ENCODE assay signal across 21 cellular contexts in genomic region chr10:124349231-124349992, GRCh38.
DNase-seq lines count a peak whose midpoint lies in the region; ATAC-seq, FAIRE-seq and TF ChIP-seq lines count a peak whose summit lies in the region.
"Had no signal": no experiment of that assay in that cellular context is flagged by ENCODE, and none has a peak within 500 bp of the region (broad histone marks: within the 10 kb centered on the region; RNA-seq: fewer than 3 reads in every experiment).

No MANE protein-coding gene starts in this region.

- H3K27me3 ChIP-seq in BLaER1 (no peaks in the 10 kb centered on the region), H9 (ENCODE audit: insufficient read depth, low read length) (no peaks in the 10 kb centered on the region), H1 (replicated peaks in 1 of 4; ENCODE audit: control insufficient read depth in 3 of 4, extremely low read depth in 1 of 4, insufficient read depth in 3 of 4, low read length in 3 of 4) (no peaks in the 10 kb centered on the region), neuronal stem cell (ENCODE audit: control insufficient read depth in 3 of 3, insufficient read depth in 3 of 3, low read depth in 1 of 3, low read length in 3 of 3) (peaks cover 0 to 29% (median 0%) of the 10 kb centered on the region in 3 experiments), psoas muscle (ENCODE audit: insufficient read depth in 3 of 3, low read length in 2 of 3) (peaks cover 0 to 15% (median 0%) of the 10 kb centered on the region in 3 donors)

- H3K18ac ChIP-seq in H9 (ENCODE audit: insufficient read length, low read depth, low read length) (no peak overlapping the region), H1 (ENCODE audit: extremely low read depth, low read length) (peak overlapping the region; percentile 19; the same call in 1 of the 2 replicates), neuronal stem cell (ENCODE audit: low read length) (peak overlapping the region; percentile 45)

- no peak overlapping the region for H2AK5ac ChIP-seq in H9 (ENCODE audit: insufficient read length, low read length)
- no peak overlapping the region for H2AK5ac ChIP-seq in H1 (ENCODE audit: low read depth, low read length)
- H2AK5ac ChIP-seq in neuronal stem cell (ENCODE audit: low read depth, low read length): peak overlapping the region; percentile 40

- H3K9me3 ChIP-seq in BLaER1 (no peaks in the 10 kb centered on the region), H9 (ENCODE audit: control insufficient read depth, low read depth, low read length) (no peaks in the 10 kb centered on the region), H1 (ENCODE audit: insufficient read depth in 2 of 2, low read depth in 1 of 2, low read length in 1 of 2) (no peaks in the 10 kb centered on the region), neuronal stem cell (replicated peaks in 1 of 2; ENCODE audit: control insufficient read depth in 2 of 2, insufficient read depth in 1 of 2, low read depth in 1 of 2, low read length in 2 of 2) (no peaks in the 10 kb centered on the region), psoas muscle (no peaks in the 10 kb centered on the region)

- H3K36me3 Mint-ChIP-seq in H9 (ENCODE audit: insufficient read depth in 1 of 3, low read depth in 3 of 3): no peaks in the 10 kb centered on the region
- H3K36me3 Mint-ChIP-seq: CD4-positive, CD25-positive, alpha-beta regulatory T cell had no signal

- H2BK15ac ChIP-seq in H9 (ENCODE audit: low read depth, low read length): no peak overlapping the region
- no peak overlapping the region for H2BK15ac ChIP-seq in H1 (ENCODE audit: low read length)
- peak overlapping the region; percentile 70 for H2BK15ac ChIP-seq in neuronal stem cell (ENCODE audit: low read length)

- POLR2A ChIA-PET in H1 (lab: Charles Lee; ENCODE audit: partially characterized antibody): no interaction called here

- FAIRE-seq in H1 (lab: Jason Lieb, UNC) (no peak), HTR-8/SVneo (lab: Jason Lieb, UNC) (no peak)
- FAIRE-seq: A204.1, RCC 7860 had no signal

- H4K8ac ChIP-seq in H9 (replicated peaks; ENCODE audit: insufficient read length, low read depth, low read length) (no peak overlapping the region), H1 (ENCODE audit: extremely low read depth, insufficient read depth, low read length) (no peak overlapping the region), neuronal stem cell (ENCODE audit: low read depth, low read length) (no peak overlapping the region)

- H3K56ac ChIP-seq in H9 (ENCODE audit: insufficient read length, low read depth, low read length) (no peak overlapping the region), H1 (replicated peaks; ENCODE audit: insufficient read length, low read depth, low read length) (no peak overlapping the region)

- TF ChIP-seq POLR2A in H1 (IDR thresholded peaks at IDR 0.05; ENCODE audit: control extremely low read depth in 1 of 2, low read depth in 2 of 2, low read length in 2 of 2): no peak

- no peak overlapping the region for H4K5ac ChIP-seq in H9 (ENCODE audit: insufficient read length, low read depth, low read length)
- no peak overlapping the region for H4K5ac ChIP-seq in H1 (ENCODE audit: insufficient read length, low read depth, low read length)

- H3K9ac ChIP-seq in BLaER1 (no peak overlapping the region), H9 (ENCODE audit: extremely low read depth, insufficient read length, low read length) (no peak overlapping the region), H1 (replicated peaks in 1 of 4; ENCODE audit: extremely low read depth in 1 of 4, low read depth in 3 of 4, low read length in 3 of 4) (no peak overlapping the region), neuronal stem cell (ENCODE audit: low read depth, low read length, poor library complexity) (no peak overlapping the region)
- H3K9ac ChIP-seq: KMS-11 had no signal

- H3K4ac ChIP-seq in H9 (ENCODE audit: low read depth, low read length): no peak overlapping the region
- H3K4ac ChIP-seq in H1 (replicated peaks; ENCODE audit: insufficient read length, low read depth, low read length): no peak overlapping the region
- no peak overlapping the region for H3K4ac ChIP-seq in neuronal stem cell (ENCODE audit: low read length)

- H3K4me3 ChIP-seq in BLaER1: no peak overlapping the region
- no peak overlapping the region for H3K4me3 ChIP-seq in H1 (ENCODE audit: extremely low read depth in 1 of 4, insufficient read depth in 2 of 4, low read depth in 3 of 4, low read length in 4 of 4)
- no peak overlapping the region for H3K4me3 ChIP-seq in neuronal stem cell (ENCODE audit: low read length in 2 of 2)
- no peak overlapping the region for H3K4me3 ChIP-seq in psoas muscle

- H4K91ac ChIP-seq in H9 (ENCODE audit: insufficient read length, low read depth, low read length) (no peak overlapping the region), H1 (replicated peaks; ENCODE audit: insufficient read length, low read length) (no peak overlapping the region), neuronal stem cell (ENCODE audit: low read depth, low read length, poor library complexity) (no peak overlapping the region)

- H3K14ac ChIP-seq in H9 (ENCODE audit: insufficient read depth, low read length) (no peak overlapping the region; the same call in 1 of the 2 replicates), H1 (ENCODE audit: insufficient read length) (no peak overlapping the region), neuronal stem cell (ENCODE audit: low read length) (peak overlapping the region; percentile 11)

- H3K27ac Mint-ChIP-seq in H9: no peak overlapping the region; a peak in 1 of 7 replicates
- H3K27ac Mint-ChIP-seq: B cell; CD4-positive, CD25-positive, alpha-beta regulatory T cell had no signal

- TF ChIP-seq CTCF in H9 (conservative IDR thresholded peaks at IDR 0.05) (no peak), H1 (IDR thresholded peaks at IDR 0.05; ENCODE audit: control extremely low read depth in 1 of 3, insufficient read depth in 1 of 3, low read depth in 1 of 3, low read length in 3 of 3) (no peak), psoas muscle (IDR thresholded peaks at IDR 0.05) (no peak)

- no peak overlapping the region for H3K4me3 Mint-ChIP-seq in H9
- H3K4me3 Mint-ChIP-seq: B cell; CD4-positive, CD25-positive, alpha-beta regulatory T cell had no signal

- H3K27ac ChIP-seq in BLaER1 (no peak overlapping the region), H9 (ENCODE audit: insufficient read length, low read depth, low read length) (no peak overlapping the region), H1 (ENCODE audit: low read depth, low read length) (no peak overlapping the region), neuronal stem cell (replicated peaks; ENCODE audit: low read length) (no peak overlapping the region), psoas muscle (no peak overlapping the region)
- H3K27ac ChIP-seq: KMS-11 had no signal

- no peak for TF ChIP-seq RAD21 in H1 (IDR thresholded peaks at IDR 0.05 in 1 of 2, conservative IDR thresholded peaks at IDR 0.05 in 1 of 2; ENCODE audit: low read depth in 2 of 2, low read length in 2 of 2)

- H2BK120ac ChIP-seq in H9 (ENCODE audit: low read depth, low read length, poor library complexity, severe bottlenecking): no peak overlapping the region
- H2BK120ac ChIP-seq in H1 (replicated peaks; ENCODE audit: low read depth, low read length): no peak overlapping the region
- H2BK120ac ChIP-seq in neuronal stem cell (ENCODE audit: low read depth, low read length): no peak overlapping the region

- whole genome bisulfite sequencing in H9 (ENCODE audit: extremely low coverage, insufficient read length, low lambda C conversion rate): no CpG with 5 or more reads among the region's 16 CpGs
- 85% methylated on average over 16 of the region's 16 CpGs; no CpG with 5 or more reads in 1 of the 2 experiments for WGBS in H1 (ENCODE audit: extremely low coverage in 1 of 2, insufficient coverage in 1 of 2, insufficient read length in 1 of 2, insufficient replicate concordance in 2 of 2, low coverage in 1 of 2, low lambda C conversion rate in 2 of 2, missing lambda C conversion rate in 1 of 2), 2 experiments
- no CpG with 5 or more reads among the region's 16 CpGs for WGBS in neuronal stem cell (ENCODE audit: extremely low coverage in 2 of 2, insufficient read length in 2 of 2, insufficient replicate concordance in 1 of 2), 2 donors
- 88 to 91% (median 90%) methylated on average over 16 of the region's 16 CpGs for WGBS in psoas muscle, 3 donors

- H3T11ph ChIP-seq in H9 (ENCODE audit: low read length): no peak overlapping the region

- H3K23me2 ChIP-seq in H9 (ENCODE audit: insufficient read length, low read depth, low read length, poor library complexity, severe bottlenecking) (no peaks in the 10 kb centered on the region), H1 (ENCODE audit: low read depth, low read length) (no peaks in the 10 kb centered on the region)

- H3K4me2 ChIP-seq in BLaER1 (0 out of 2 replicates have a peak overlapping the region, but pooled peaks have one; percentile 69), H9 (ENCODE audit: insufficient read depth, insufficient read length, low read length) (no peak overlapping the region), H1 (ENCODE audit: insufficient read depth in 1 of 2, low read depth in 2 of 2, low read length in 2 of 2) (no peak overlapping the region), neuronal stem cell (ENCODE audit: insufficient read depth, low read length, poor library complexity, severe bottlenecking) (no peak overlapping the region)
- H3K4me2 ChIP-seq: KMS-11 had no signal

- H3K36me3 ChIP-seq in BLaER1 (no peaks in the 10 kb centered on the region), H1 (ENCODE audit: control insufficient read depth in 2 of 4, insufficient read depth in 4 of 4, low read length in 3 of 4) (no peaks in the 10 kb centered on the region), neuronal stem cell (replicated peaks in 1 of 2; ENCODE audit: control insufficient read depth in 2 of 2, insufficient read depth in 2 of 2, low read length in 2 of 2) (no peaks in the 10 kb centered on the region), psoas muscle (ENCODE audit: insufficient read depth in 1 of 2, low read depth in 1 of 2) (no peaks in the 10 kb centered on the region)

- CTCF ChIA-PET in H1 (lab: Charles Lee; ENCODE audit: partially characterized antibody): interaction anchor here (0.7 to 3.3 kb wide), 25 partner anchors 10 to 376 kb away, joined by 3 to 23 read pairs (median 4); no protein-coding TSS in a partner anchor

- no peak overlapping the region for H2BK12ac ChIP-seq in H9 (ENCODE audit: insufficient read length, low read depth, low read length)
- no peak overlapping the region for H2BK12ac ChIP-seq in H1 (ENCODE audit: low read depth, low read length)
- no peak overlapping the region for H2BK12ac ChIP-seq in neuronal stem cell (ENCODE audit: low read length)

- no peak for ATAC-seq in psoas muscle
- ATAC-seq: Right ventricle myocardium inferior had no signal

- no peak overlapping the region for H3K23ac ChIP-seq in H9 (ENCODE audit: insufficient read length, low read depth, low read length)
- H3K23ac ChIP-seq in H1 (ENCODE audit: insufficient read length): no peak overlapping the region
- no peak overlapping the region for H3K23ac ChIP-seq in neuronal stem cell (ENCODE audit: low read depth, low read length, poor library complexity)

- H3K9me3 Mint-ChIP-seq in H9: no peaks in the 10 kb centered on the region

- H3K4me1 ChIP-seq in BLaER1 (peaks cover 78% of the 10 kb centered on the region), H9 (ENCODE audit: insufficient read depth, low read length) (no peaks in the 10 kb centered on the region), H1 (replicated peaks in 1 of 4; ENCODE audit: control insufficient read depth in 3 of 4, insufficient read depth in 4 of 4, low read length in 3 of 4) (no peaks in the 10 kb centered on the region; a peak in 1 of 7 replicates), neuronal stem cell (ENCODE audit: control insufficient read depth in 2 of 2, insufficient read depth in 1 of 2, low read depth in 1 of 2, low read length in 2 of 2) (peaks cover 0 to 2% of the 10 kb centered on the region in 2 donors), psoas muscle (no peaks in the 10 kb centered on the region)

- no peaks in the 10 kb centered on the region for H4K20me1 ChIP-seq in BLaER1
- no peaks in the 10 kb centered on the region for H4K20me1 ChIP-seq in H9 (ENCODE audit: control insufficient read depth, insufficient read depth, insufficient read length)
- no peaks in the 10 kb centered on the region for H4K20me1 ChIP-seq in H1 (replicated peaks in 1 of 2; ENCODE audit: control insufficient read depth in 1 of 2, insufficient read depth in 2 of 2, low read length in 2 of 2)

- H2BK20ac ChIP-seq in H9 (ENCODE audit: low read depth, low read length, poor library complexity, severe bottlenecking): no peak overlapping the region
- H2BK20ac ChIP-seq in H1 (ENCODE audit: low read length): no peak overlapping the region

- H3K79me2 ChIP-seq in H9 (ENCODE audit: insufficient read depth, low read length) (no peaks in the 10 kb centered on the region), H1 (ENCODE audit: control insufficient read depth in 1 of 2, insufficient read depth in 2 of 2, low read length in 2 of 2) (no peaks in the 10 kb centered on the region)

- H3K79me1 ChIP-seq in H9 (ENCODE audit: insufficient read depth, low read depth, low read length, poor library complexity, severe bottlenecking) (no peaks in the 10 kb centered on the region), H1 (ENCODE audit: low read depth, low read length) (no peaks in the 10 kb centered on the region), neuronal stem cell (ENCODE audit: low read depth, low read length) (no peaks in the 10 kb centered on the region)

- peaks cover 5 to 21% of the 10 kb centered on the region in 2 experiments for H3K4me1 Mint-ChIP-seq in H9

- TF ChIP-seq EP300 in H1 (IDR thresholded peaks at IDR 0.05; ENCODE audit: borderline replicate concordance in 1 of 2, low read depth in 2 of 2, low read length in 2 of 2): no peak

- no peak overlapping the region for H2BK5ac ChIP-seq in H9 (ENCODE audit: insufficient read length, low read length)
- H2BK5ac ChIP-seq in H1 (ENCODE audit: low read depth, low read length): no peak overlapping the region
- H2BK5ac ChIP-seq in neuronal stem cell (ENCODE audit: low read length): no peak overlapping the region

- intact Hi-C loops in psoas muscle (cut with DNase I): no loop called here

- no peak overlapping the region for H2AFZ ChIP-seq in H9 (ENCODE audit: low read length)
- H2AFZ ChIP-seq in H1 (ENCODE audit: low read length): no peak overlapping the region
- no peak overlapping the region for H2AFZ ChIP-seq in neuronal stem cell (ENCODE audit: low read length)

- DNase-seq in H9 (peak; percentile 27), H1 (ENCODE audit: low read depth in 1 of 2, low spot score in 2 of 2) (no peak), neuronal stem cell (ENCODE audit: low spot score) (no peak), psoas muscle (no peak), HTR-8/SVneo (ENCODE audit: insufficient read length, low spot score) (no peak), NCI-H2107 treated with DMSO at 0.1 percent for 48 hours (lab: John Stamatoyannopoulos, UW; ENCODE audit: unreplicated experiment) (no peak), kidney glomerular epithelial cell (lab: John Stamatoyannopoulos, UW) (no peak)
- DNase-seq: CD4-positive, CD25-positive, alpha-beta regulatory T cell; DMS79; GOT3; NCI-H1105; NCI-H2029 treated with DMSO at 0.1 percent for 48 hours; NCI-H2171; NCI-H345; NCI-H526 had no signal

- peaks cover 3% of the 10 kb centered on the region for H3K27me3 Mint-ChIP-seq in H9 (ENCODE audit: low read depth)
- H3K27me3 Mint-ChIP-seq: B cell had no signal
